Comparison of ENCODE assay signal across 1 cellular context in genomic region chrX:44343412-44343942, GRCh38.
TF ChIP-seq lines count a peak whose summit lies in the region.

A gene with protein sequence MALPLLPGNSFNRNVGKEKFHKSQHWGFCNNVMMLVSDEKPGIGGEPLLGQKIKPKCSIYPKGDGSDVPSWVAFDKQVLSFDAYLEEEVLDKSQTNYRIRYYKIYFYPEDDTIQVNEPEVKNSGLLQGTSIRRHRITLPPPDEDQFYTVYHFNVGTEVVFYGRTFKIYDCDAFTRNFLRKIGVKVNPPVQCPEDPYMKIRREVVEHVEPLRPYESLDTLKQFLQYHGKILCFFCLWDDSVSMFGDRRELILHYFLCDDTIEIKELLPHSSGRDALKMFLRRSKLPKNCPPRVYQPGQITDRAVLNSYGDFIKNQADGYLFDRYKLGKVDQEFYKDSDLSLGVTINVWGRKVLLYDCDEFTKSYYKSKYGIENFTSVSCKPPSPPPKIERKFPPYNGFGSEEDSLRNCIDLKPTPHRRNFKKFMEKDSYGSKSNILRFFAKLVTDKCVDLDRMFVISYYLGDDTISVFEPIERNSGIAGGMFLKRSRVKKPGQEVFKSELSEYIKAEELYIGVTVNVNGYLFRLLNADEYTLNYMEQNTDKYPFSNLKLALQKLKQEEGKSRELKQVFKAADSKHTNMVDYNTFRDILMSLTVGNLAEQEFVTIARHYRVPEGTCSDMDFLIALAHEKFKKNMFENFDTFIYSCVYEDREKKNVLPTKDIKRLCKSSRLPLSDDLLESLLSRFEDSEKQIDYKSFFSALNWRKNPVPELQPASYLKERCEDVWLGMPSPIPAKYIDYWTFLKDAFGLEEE (minus strand): TSS chrX:44343672. CDS start chrX:44343588, 84 bp downstream.

TF ChIP-seq in IMR-90, 13 proteins besides CTCF, POLR2A, EP300 and RAD21 (continued from another document):
- TF ChIP-seq, protein P1, sequence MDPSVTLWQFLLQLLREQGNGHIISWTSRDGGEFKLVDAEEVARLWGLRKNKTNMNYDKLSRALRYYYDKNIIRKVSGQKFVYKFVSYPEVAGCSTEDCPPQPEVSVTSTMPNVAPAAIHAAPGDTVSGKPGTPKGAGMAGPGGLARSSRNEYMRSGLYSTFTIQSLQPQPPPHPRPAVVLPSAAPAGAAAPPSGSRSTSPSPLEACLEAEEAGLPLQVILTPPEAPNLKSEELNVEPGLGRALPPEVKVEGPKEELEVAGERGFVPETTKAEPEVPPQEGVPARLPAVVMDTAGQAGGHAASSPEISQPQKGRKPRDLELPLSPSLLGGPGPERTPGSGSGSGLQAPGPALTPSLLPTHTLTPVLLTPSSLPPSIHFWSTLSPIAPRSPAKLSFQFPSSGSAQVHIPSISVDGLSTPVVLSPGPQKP (IDR thresholded peaks at IDR 0.05; ENCODE audit: borderline replicate concordance, low read depth, low read length), result no peak
- TF ChIP-seq MXI1 (IDR thresholded peaks at IDR 0.05; ENCODE audit: borderline replicate concordance, low read depth, low read length) (no peak), MAZ (IDR thresholded peaks at IDR 0.05; ENCODE audit: borderline replicate concordance, low read depth, low read length) (no peak)
